21 cellular contexts compared by ENCODE assay signal in the genomic region with DNA sequence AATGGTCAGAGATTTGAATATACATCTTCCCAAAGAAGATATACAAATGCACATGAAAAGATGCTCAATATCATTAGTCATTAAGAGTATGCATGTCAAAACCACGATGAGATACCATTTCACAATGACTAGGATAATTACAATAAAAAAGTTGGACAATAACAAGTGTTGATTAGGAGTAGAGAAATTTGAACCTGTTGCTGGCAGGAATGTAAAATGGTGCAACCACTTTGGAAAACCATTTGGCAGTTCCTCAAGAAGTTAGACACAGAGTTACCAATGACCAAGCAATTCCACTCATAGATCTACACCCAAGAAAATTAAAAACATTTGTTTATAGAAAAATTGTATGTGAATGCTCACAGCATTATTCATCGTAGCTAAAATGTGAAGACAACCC.
"Had no signal": no experiment of that assay in that cellular context is flagged by ENCODE, and none has a peak within 500 bp of the region (broad histone marks: within the 10 kb centered on the region; RNA-seq: fewer than 3 reads in every experiment).

No MANE protein-coding gene starts in this region.

- ATAC-seq: activated CD8-positive, alpha-beta memory T cell treated with anti-CD3 and anti-CD28 coated beads, Interleukin-2, amount 10 ng/mL, durations not matched to agents 7 days and 5 days had no signal

- DNase-seq: activated B cell treated with CpG ODN at 0.5 μM for 24 hours; activated CD4-positive, alpha-beta T cell treated with anti-CD3 and anti-CD28 coated beads for 1 hour; activated CD4-positive, alpha-beta T cell treated with anti-CD3 and anti-CD28 coated beads, Interleukin-2, amount 10 ng/mL, durations not matched to agents 24 days and 14 days; activated CD4-positive, alpha-beta T cell treated with anti-CD3 and anti-CD28 coated beads, Interleukin-2, amount 50 U/mL, for 48 hours; activated CD8-positive, alpha-beta memory T cell treated with anti-CD3 and anti-CD28 coated beads, Interleukin-2, amount 10 ng/mL, durations not matched to agents 7 days and 5 days; activated effector memory CD4-positive, alpha-beta T cell treated with Interleukin-2 at 50 U/mL for 16 hours; activated naive CD4-positive, alpha-beta T cell; activated T-cell treated with anti-CD3 and anti-CD28 coated beads, Interleukin-2, amount 50 U/mL, for 24 hours; aorta; MM.1S; NCI-H1105; NCI-H1436; NCI-H1694 treated with DMSO at 0.1 percent for 48 hours; NCI-H2081; NCI-H510A treated with DMSO at 0.1 percent for 48 hours; NCI-H69; NK-92 treated with Interleukin-12 subunit alpha and Interleukin-12 subunit beta, amount 100 ng/mL, for 24 hours; OCI-M1; Peyer's patch; SHP77 treated with DMSO at 0.1 percent for 48 hours; T-helper 9 cell had no signal
